In the genomic region with DNA sequence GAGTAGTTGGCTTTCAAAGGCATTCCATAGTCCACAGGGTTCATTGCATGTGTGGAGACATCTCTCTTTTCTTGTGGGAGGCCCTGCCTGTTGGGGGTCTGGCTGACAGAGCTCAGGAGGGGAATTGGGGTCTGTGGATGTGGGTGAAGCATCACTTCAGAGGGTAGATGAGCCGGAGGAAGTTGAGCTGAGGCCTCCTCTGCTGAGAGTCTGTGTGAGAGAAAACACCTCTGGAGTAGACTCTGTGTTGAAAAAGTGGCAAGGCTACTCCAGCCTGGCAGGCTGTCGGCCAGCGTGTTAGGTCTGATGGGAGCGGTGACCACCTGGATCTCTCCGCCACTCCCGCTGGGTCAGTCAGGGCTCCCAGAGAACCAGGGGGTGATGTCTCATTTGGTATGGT, we compare ENCODE assay signal across 20 cellular contexts.
DNase-seq lines count a peak whose midpoint lies in the region; ATAC-seq and TF ChIP-seq lines count a peak whose summit lies in the region.
"Had no signal": no experiment of that assay in that cellular context is flagged by ENCODE, and none has a peak within 500 bp of the region (broad histone marks: within the 10 kb centered on the region; RNA-seq: fewer than 3 reads in every experiment).

No MANE protein-coding gene starts in this region.

- H3K27me3 Mint-ChIP-seq in activated CD4-positive, alpha-beta T cell treated with anti-CD3 and anti-CD28 coated beads, Interleukin-2, amount 10 ng/mL, durations not matched to agents 7 days and 5 days = peaks cover 3% of the 10 kb centered on the region
- no peaks in the 10 kb centered on the region for H3K27me3 Mint-ChIP-seq in activated CD4-positive, alpha-beta T cell treated with anti-CD3 and anti-CD28 coated beads, Interleukin-2, amount 10 ng/mL, durations not matched to agents 24 days and 14 days
- no peaks in the 10 kb centered on the region for H3K27me3 Mint-ChIP-seq in CD4-positive, CD25-positive, alpha-beta regulatory T cell
- H3K27me3 Mint-ChIP-seq in naive thymus-derived CD8-positive, alpha-beta T cell = no peaks in the 10 kb centered on the region
- H3K27me3 Mint-ChIP-seq: CD4-positive, alpha-beta T cell had no signal

- intact Hi-C loops in activated CD4-positive, alpha-beta T cell treated with anti-CD3 and anti-CD28 coated beads, Interleukin-2, amount 10 ng/mL, durations not matched to agents 24 days and 14 days (cut with micrococcal nuclease) = no loop called here
- intact Hi-C loops in vagina (cut with DNase I) = no loop called here

- no peaks in the 10 kb centered on the region for H3K27me3 ChIP-seq in CD4-positive, CD25-positive, alpha-beta regulatory T cell (ENCODE audit: control insufficient read depth, insufficient read depth, low read length)
- H3K27me3 ChIP-seq in vagina = no peaks in the 10 kb centered on the region
- H3K27me3 ChIP-seq: BLaER1 had no signal

- no peak for ATAC-seq in CD4-positive, CD25-positive, alpha-beta regulatory T cell (ENCODE audit: low read depth in 2 of 2)
- ATAC-seq in naive thymus-derived CD8-positive, alpha-beta T cell = peak in 1 of 2 donors; percentile 65
- no peak for ATAC-seq in GM18502 (IDR thresholded peaks at IDR 0.05; ENCODE audit: poor library complexity, unreplicated experiment)

- H3K36me3 Mint-ChIP-seq in activated CD4-positive, alpha-beta T cell treated with anti-CD3 and anti-CD28 coated beads, Interleukin-2, amount 10 ng/mL, durations not matched to agents 7 days and 5 days (ENCODE audit: low read depth) = no peaks in the 10 kb centered on the region
- H3K36me3 Mint-ChIP-seq in activated CD4-positive, alpha-beta T cell treated with anti-CD3 and anti-CD28 coated beads, Interleukin-2, amount 10 ng/mL, durations not matched to agents 24 days and 14 days (ENCODE audit: low read depth) = no peaks in the 10 kb centered on the region
- H3K36me3 Mint-ChIP-seq in CD4-positive, CD25-positive, alpha-beta regulatory T cell = no peaks in the 10 kb centered on the region
- no peaks in the 10 kb centered on the region for H3K36me3 Mint-ChIP-seq in naive thymus-derived CD8-positive, alpha-beta T cell

- CTCF ChIA-PET in activated CD4-positive, alpha-beta T cell treated with anti-CD3 and anti-CD28 coated beads, Interleukin-2, amount 10 ng/mL, durations not matched to agents 7 days and 5 days (lab: Charles Lee) = no interaction called here

- H3K4me1 Mint-ChIP-seq in activated CD4-positive, alpha-beta T cell treated with anti-CD3 and anti-CD28 coated beads, Interleukin-2, amount 10 ng/mL, durations not matched to agents 7 days and 5 days = peaks cover 23% of the 10 kb centered on the region
- peaks cover 10% of the 10 kb centered on the region for H3K4me1 Mint-ChIP-seq in activated CD4-positive, alpha-beta T cell treated with anti-CD3 and anti-CD28 coated beads, Interleukin-2, amount 10 ng/mL, durations not matched to agents 24 days and 14 days
- H3K4me1 Mint-ChIP-seq in CD4-positive, CD25-positive, alpha-beta regulatory T cell = peaks cover 11 to 54% (median 19%) of the 10 kb centered on the region in 4 donors
- peaks cover 21 to 66% (median 37%) of the 10 kb centered on the region in 4 donors for H3K4me1 Mint-ChIP-seq in naive thymus-derived CD8-positive, alpha-beta T cell
- H3K4me1 Mint-ChIP-seq: B cell had no signal

- TF ChIP-seq CTCF in vagina (IDR thresholded peaks at IDR 0.05) = no peak

- H3K9me3 Mint-ChIP-seq in activated CD4-positive, alpha-beta T cell treated with anti-CD3 and anti-CD28 coated beads, Interleukin-2, amount 10 ng/mL, durations not matched to agents 7 days and 5 days = peaks cover 3% of the 10 kb centered on the region
- H3K9me3 Mint-ChIP-seq in activated CD4-positive, alpha-beta T cell treated with anti-CD3 and anti-CD28 coated beads, Interleukin-2, amount 10 ng/mL, durations not matched to agents 24 days and 14 days = no peaks in the 10 kb centered on the region
- H3K9me3 Mint-ChIP-seq in CD4-positive, CD25-positive, alpha-beta regulatory T cell = peaks cover 0 to 5% (median 0%) of the 10 kb centered on the region in 7 donors
- H3K9me3 Mint-ChIP-seq in naive thymus-derived CD8-positive, alpha-beta T cell = no peaks in the 10 kb centered on the region
- H3K9me3 Mint-ChIP-seq: CD4-positive, alpha-beta T cell had no signal

- H3K4me1 ChIP-seq in CD4-positive, CD25-positive, alpha-beta regulatory T cell (ENCODE audit: control insufficient read depth, insufficient read depth, low read length, poor library complexity, severe bottlenecking) = peaks cover 21% of the 10 kb centered on the region
- H3K4me1 ChIP-seq in vagina = no peaks in the 10 kb centered on the region
- H3K4me1 ChIP-seq: BLaER1, HAP-1 had no signal

- DNase-seq in activated CD4-positive, alpha-beta T cell treated with anti-CD3 and anti-CD28 coated beads, Interleukin-2, amount 10 ng/mL, durations not matched to agents 7 days and 5 days = no peak
- no peak for DNase-seq in activated CD4-positive, alpha-beta T cell treated with anti-CD3 and anti-CD28 coated beads, Interleukin-2, amount 10 ng/mL, durations not matched to agents 24 days and 14 days
- no peak for DNase-seq in CD4-positive, CD25-positive, alpha-beta regulatory T cell
- DNase-seq in naive thymus-derived CD8-positive, alpha-beta T cell = peak in 1 of 10 donors; percentile 19
- DNase-seq in vagina (ENCODE audit: extremely low spot score in 2 of 2) (peak; percentile 34 to 78), NCI-H526 (lab: John Stamatoyannopoulos, UW) (no peak)
- DNase-seq: Calu3; CD4-positive, alpha-beta T cell; COR-L47; DMS53; DMS79 treated with DMSO at 0.1 percent for 48 hours; GF-D8; GOT3; HFFc6 had no signal

- H3K4me3 ChIP-seq in CD4-positive, CD25-positive, alpha-beta regulatory T cell (ENCODE audit: low read depth, low read length) = no peak overlapping the region
- no peak overlapping the region for H3K4me3 ChIP-seq in vagina
- H3K4me3 ChIP-seq: BLaER1, HAP-1 had no signal

- no peaks in the 10 kb centered on the region for H3K36me3 ChIP-seq in CD4-positive, CD25-positive, alpha-beta regulatory T cell (ENCODE audit: control insufficient read depth, insufficient read depth, low read length)
- H3K36me3 ChIP-seq in vagina = no peaks in the 10 kb centered on the region
- H3K36me3 ChIP-seq: BLaER1, HAP-1 had no signal

- peak overlapping the region; percentile 4 for H3K27ac Mint-ChIP-seq in activated CD4-positive, alpha-beta T cell treated with anti-CD3 and anti-CD28 coated beads, Interleukin-2, amount 10 ng/mL, durations not matched to agents 7 days and 5 days
- H3K27ac Mint-ChIP-seq in activated CD4-positive, alpha-beta T cell treated with anti-CD3 and anti-CD28 coated beads, Interleukin-2, amount 10 ng/mL, durations not matched to agents 24 days and 14 days = no peak overlapping the region
- peak overlapping the region; percentile 65 to 86 (median 82) for H3K27ac Mint-ChIP-seq in CD4-positive, CD25-positive, alpha-beta regulatory T cell
- H3K27ac Mint-ChIP-seq in naive thymus-derived CD8-positive, alpha-beta T cell = peak overlapping the region in 6 of 10 donors; percentile 12 to 85 (median 43)
- H3K27ac Mint-ChIP-seq: B cell; CD4-positive, alpha-beta T cell; HFFc6 had no signal

- H3K27ac ChIP-seq in CD4-positive, CD25-positive, alpha-beta regulatory T cell (ENCODE audit: insufficient read depth, low read length, poor library complexity, severe bottlenecking) = no peak overlapping the region
- H3K27ac ChIP-seq in vagina = no peak overlapping the region
- H3K27ac ChIP-seq: 22Rv1, BLaER1, C4-2B had no signal

- H3K9me3 ChIP-seq in CD4-positive, CD25-positive, alpha-beta regulatory T cell (ENCODE audit: control insufficient read depth in 2 of 2, low read length in 2 of 2) = no peaks in the 10 kb centered on the region
- H3K9me3 ChIP-seq in vagina = no peaks in the 10 kb centered on the region
- H3K9me3 ChIP-seq: BLaER1, HAP-1 had no signal

- POLR2A ChIA-PET in activated CD4-positive, alpha-beta T cell treated with anti-CD3 and anti-CD28 coated beads, Interleukin-2, amount 10 ng/mL, durations not matched to agents 7 days and 5 days (lab: Charles Lee) = no interaction called here
- POLR2A ChIA-PET in naive thymus-derived CD8-positive, alpha-beta T cell (lab: Charles Lee) = interaction anchor here (1.5 kb wide), 1 partner anchor 72 kb away, joined by 4 read pairs; no protein-coding TSS in a partner anchor

- H3K4me3 Mint-ChIP-seq in activated CD4-positive, alpha-beta T cell treated with anti-CD3 and anti-CD28 coated beads, Interleukin-2, amount 10 ng/mL, durations not matched to agents 7 days and 5 days = no peak overlapping the region
- H3K4me3 Mint-ChIP-seq in activated CD4-positive, alpha-beta T cell treated with anti-CD3 and anti-CD28 coated beads, Interleukin-2, amount 10 ng/mL, durations not matched to agents 24 days and 14 days = no peak overlapping the region
- H3K4me3 Mint-ChIP-seq in CD4-positive, CD25-positive, alpha-beta regulatory T cell = no peak overlapping the region
- peak overlapping the region in 2 of 10 donors; percentile 63 to 65 for H3K4me3 Mint-ChIP-seq in naive thymus-derived CD8-positive, alpha-beta T cell
- H3K4me3 Mint-ChIP-seq: B cell; CD4-positive, alpha-beta T cell; HFFc6 had no signal

- TF ChIP-seq POLR2A in vagina (IDR thresholded peaks at IDR 0.05) = no peak

Comparison
In these comparisons a context has a peak if more than half of its experiments do, and no peak if none do; other contexts are left out.
1. DNase-seq: peak in vagina (2 of 2); none in activated CD4-positive, alpha-beta T cell treated with anti-CD3 and anti-CD28 coated beads, Interleukin-2, amount 10 ng/mL, durations not matched to agents 7 days and 5 days (single experiment), activated CD4-positive, alpha-beta T cell treated with anti-CD3 and anti-CD28 coated beads, Interleukin-2, amount 10 ng/mL, durations not matched to agents 24 days and 14 days (single experiment), CD4-positive, CD25-positive, alpha-beta regulatory T cell (0 of 3) and NCI-H526 (0 of 2).